1 cellular context compared by ENCODE assay signal in the genomic region with DNA sequence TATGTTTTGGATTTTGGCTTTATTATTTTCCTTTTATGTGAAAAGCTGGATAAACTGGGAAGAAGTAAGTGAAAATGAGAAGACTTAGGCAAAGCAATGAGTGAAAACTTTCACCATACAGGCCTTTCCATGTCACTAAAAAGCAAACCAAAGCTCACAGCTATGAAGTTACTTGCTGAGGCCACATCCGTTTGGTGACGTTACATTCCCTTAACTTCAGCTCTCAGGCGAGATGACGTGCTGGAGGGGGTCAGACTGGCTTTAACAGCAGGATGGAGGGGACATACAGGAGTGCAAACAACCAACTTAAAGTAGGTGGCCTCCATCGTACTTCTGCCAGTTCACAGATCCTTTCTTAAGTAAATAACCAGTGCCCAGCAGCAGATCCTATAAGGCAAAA.
TF ChIP-seq lines count a peak whose summit lies in the region.

No MANE protein-coding gene starts in this region.

TF ChIP-seq in H1, 55 proteins besides CTCF, POLR2A, EP300 and RAD21 (continued from another document):
- TF ChIP-seq, protein P1, sequence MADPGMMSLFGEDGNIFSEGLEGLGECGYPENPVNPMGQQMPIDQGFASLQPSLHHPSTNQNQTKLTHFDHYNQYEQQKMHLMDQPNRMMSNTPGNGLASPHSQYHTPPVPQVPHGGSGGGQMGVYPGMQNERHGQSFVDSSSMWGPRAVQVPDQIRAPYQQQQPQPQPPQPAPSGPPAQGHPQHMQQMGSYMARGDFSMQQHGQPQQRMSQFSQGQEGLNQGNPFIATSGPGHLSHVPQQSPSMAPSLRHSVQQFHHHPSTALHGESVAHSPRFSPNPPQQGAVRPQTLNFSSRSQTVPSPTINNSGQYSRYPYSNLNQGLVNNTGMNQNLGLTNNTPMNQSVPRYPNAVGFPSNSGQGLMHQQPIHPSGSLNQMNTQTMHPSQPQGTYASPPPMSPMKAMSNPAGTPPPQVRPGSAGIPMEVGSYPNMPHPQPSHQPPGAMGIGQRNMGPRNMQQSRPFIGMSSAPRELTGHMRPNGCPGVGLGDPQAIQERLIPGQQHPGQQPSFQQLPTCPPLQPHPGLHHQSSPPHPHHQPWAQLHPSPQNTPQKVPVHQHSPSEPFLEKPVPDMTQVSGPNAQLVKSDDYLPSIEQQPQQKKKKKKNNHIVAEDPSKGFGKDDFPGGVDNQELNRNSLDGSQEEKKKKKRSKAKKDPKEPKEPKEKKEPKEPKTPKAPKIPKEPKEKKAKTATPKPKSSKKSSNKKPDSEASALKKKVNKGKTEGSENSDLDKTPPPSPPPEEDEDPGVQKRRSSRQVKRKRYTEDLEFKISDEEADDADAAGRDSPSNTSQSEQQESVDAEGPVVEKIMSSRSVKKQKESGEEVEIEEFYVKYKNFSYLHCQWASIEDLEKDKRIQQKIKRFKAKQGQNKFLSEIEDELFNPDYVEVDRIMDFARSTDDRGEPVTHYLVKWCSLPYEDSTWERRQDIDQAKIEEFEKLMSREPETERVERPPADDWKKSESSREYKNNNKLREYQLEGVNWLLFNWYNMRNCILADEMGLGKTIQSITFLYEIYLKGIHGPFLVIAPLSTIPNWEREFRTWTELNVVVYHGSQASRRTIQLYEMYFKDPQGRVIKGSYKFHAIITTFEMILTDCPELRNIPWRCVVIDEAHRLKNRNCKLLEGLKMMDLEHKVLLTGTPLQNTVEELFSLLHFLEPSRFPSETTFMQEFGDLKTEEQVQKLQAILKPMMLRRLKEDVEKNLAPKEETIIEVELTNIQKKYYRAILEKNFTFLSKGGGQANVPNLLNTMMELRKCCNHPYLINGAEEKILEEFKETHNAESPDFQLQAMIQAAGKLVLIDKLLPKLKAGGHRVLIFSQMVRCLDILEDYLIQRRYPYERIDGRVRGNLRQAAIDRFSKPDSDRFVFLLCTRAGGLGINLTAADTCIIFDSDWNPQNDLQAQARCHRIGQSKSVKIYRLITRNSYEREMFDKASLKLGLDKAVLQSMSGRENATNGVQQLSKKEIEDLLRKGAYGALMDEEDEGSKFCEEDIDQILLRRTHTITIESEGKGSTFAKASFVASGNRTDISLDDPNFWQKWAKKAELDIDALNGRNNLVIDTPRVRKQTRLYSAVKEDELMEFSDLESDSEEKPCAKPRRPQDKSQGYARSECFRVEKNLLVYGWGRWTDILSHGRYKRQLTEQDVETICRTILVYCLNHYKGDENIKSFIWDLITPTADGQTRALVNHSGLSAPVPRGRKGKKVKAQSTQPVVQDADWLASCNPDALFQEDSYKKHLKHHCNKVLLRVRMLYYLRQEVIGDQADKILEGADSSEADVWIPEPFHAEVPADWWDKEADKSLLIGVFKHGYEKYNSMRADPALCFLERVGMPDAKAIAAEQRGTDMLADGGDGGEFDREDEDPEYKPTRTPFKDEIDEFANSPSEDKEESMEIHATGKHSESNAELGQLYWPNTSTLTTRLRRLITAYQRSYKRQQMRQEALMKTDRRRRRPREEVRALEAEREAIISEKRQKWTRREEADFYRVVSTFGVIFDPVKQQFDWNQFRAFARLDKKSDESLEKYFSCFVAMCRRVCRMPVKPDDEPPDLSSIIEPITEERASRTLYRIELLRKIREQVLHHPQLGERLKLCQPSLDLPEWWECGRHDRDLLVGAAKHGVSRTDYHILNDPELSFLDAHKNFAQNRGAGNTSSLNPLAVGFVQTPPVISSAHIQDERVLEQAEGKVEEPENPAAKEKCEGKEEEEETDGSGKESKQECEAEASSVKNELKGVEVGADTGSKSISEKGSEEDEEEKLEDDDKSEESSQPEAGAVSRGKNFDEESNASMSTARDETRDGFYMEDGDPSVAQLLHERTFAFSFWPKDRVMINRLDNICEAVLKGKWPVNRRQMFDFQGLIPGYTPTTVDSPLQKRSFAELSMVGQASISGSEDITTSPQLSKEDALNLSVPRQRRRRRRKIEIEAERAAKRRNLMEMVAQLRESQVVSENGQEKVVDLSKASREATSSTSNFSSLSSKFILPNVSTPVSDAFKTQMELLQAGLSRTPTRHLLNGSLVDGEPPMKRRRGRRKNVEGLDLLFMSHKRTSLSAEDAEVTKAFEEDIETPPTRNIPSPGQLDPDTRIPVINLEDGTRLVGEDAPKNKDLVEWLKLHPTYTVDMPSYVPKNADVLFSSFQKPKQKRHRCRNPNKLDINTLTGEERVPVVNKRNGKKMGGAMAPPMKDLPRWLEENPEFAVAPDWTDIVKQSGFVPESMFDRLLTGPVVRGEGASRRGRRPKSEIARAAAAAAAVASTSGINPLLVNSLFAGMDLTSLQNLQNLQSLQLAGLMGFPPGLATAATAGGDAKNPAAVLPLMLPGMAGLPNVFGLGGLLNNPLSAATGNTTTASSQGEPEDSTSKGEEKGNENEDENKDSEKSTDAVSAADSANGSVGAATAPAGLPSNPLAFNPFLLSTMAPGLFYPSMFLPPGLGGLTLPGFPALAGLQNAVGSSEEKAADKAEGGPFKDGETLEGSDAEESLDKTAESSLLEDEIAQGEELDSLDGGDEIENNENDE (IDR thresholded peaks at IDR 0.05; ENCODE audit: insufficient replicate concordance, low read length): no peak
- no peak for TF ChIP-seq SP1 (IDR thresholded peaks at IDR 0.05; ENCODE audit: low read depth, low read length)
- TF ChIP-seq TAF1 (IDR thresholded peaks at IDR 0.05; ENCODE audit: low read depth, low read length): no peak
- TF ChIP-seq SP2 (IDR thresholded peaks at IDR 0.05; ENCODE audit: low read length): no peak
- no peak for TF ChIP-seq FOSL1 (IDR thresholded peaks at IDR 0.05; ENCODE audit: insufficient read depth, low read depth, low read length)
- no peak for TF ChIP-seq PHF8 (conservative IDR thresholded peaks at IDR 0.05; ENCODE audit: low read depth, low read length)
- TF ChIP-seq SIX5 (IDR thresholded peaks at IDR 0.05; ENCODE audit: low read depth, low read length): no peak
- TF ChIP-seq, protein P2, sequence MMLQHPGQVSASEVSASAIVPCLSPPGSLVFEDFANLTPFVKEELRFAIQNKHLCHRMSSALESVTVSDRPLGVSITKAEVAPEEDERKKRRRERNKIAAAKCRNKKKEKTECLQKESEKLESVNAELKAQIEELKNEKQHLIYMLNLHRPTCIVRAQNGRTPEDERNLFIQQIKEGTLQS (IDR thresholded peaks at IDR 0.05; ENCODE audit: insufficient read depth, low read depth, low read length): no peak
- TF ChIP-seq USF2 (IDR thresholded peaks at IDR 0.05; ENCODE audit: low read length): no peak
- TF ChIP-seq RNF2 (IDR thresholded peaks at IDR 0.05; ENCODE audit: borderline replicate concordance, low read depth, low read length, missing control alignments, poor library complexity, severe bottlenecking): no peak
- TF ChIP-seq CHD2 (IDR thresholded peaks at IDR 0.05; ENCODE audit: low read length): no peak
- no peak for TF ChIP-seq HDAC2 (IDR thresholded peaks at IDR 0.05; ENCODE audit: borderline replicate concordance in 1 of 2, low read depth in 2 of 2, low read length in 2 of 2)
- TF ChIP-seq CBX8 (IDR thresholded peaks at IDR 0.05; ENCODE audit: borderline replicate concordance, low read depth, low read length): no peak
- no peak for TF ChIP-seq BCL11A (IDR thresholded peaks at IDR 0.05; ENCODE audit: low read depth in 2 of 2, low read length in 2 of 2)
- no peak for TF ChIP-seq ASH2L (IDR thresholded peaks at IDR 0.05; ENCODE audit: low read length)
- TF ChIP-seq TAF7 (optimal IDR thresholded peaks at IDR 0.05; ENCODE audit: borderline replicate concordance, low read depth, low read length): no peak
